ENCODE assay signal across 4 cellular contexts in genomic region chr4:22524895-22525294, GRCh38.
"Had no signal": no experiment of that assay in that cellular context is flagged by ENCODE, and none has a peak within 500 bp of the region (broad histone marks: within the 10 kb centered on the region; RNA-seq: fewer than 3 reads in every experiment).

No MANE protein-coding gene starts in this region.

- H3K27ac Mint-ChIP-seq: GM23338, H9 had no signal

- H3K4me3 ChIP-seq: GM23338 had no signal

- DNase-seq: H9, HCEC 1CT, IMR-90 had no signal

- ATAC-seq: GM23338 had no signal

- H3K9me3 Mint-ChIP-seq: GM23338, H9 had no signal

- H3K4me3 Mint-ChIP-seq: GM23338, H9 had no signal
